1 cellular context compared by ENCODE assay signal in the genomic region with DNA sequence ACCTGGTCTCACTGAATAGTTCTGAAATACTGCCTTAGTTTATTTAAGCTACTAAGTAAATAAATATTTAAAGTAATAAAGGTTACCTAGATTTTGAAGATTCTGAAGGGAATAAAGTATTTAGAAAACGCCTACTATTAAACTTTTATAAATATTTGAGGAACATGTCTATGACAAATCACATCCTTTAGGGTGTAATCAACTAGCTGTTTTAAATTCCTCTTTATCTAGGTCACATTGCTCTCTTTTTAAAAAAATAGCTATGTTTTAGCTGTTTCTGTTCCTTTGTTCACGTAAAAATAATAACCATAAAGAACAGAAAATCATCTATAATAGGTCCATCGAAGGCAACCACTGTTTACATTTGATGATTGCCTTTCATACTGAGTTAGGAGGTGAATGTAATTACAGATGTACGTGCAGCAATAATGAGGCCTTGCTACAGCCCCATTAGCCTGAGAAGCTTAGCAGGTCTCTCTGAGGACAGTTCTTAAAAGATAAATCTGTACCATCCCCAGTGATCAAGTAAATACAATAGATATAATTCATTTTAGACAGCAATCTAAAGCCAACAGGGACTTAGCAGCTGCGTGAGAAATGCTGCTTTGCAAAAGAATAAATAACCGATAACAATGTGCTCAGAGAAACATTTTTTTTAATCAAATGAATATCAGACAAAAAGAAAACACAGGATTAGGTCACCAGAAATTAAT.
TF ChIP-seq lines count a peak whose summit lies in the region.

No MANE protein-coding gene starts in this region.

TF ChIP-seq in SK-N-SH, 30 proteins besides CTCF, POLR2A, EP300 and RAD21 (continued from another document):
- TF ChIP-seq FOSL2 (IDR thresholded peaks at IDR 0.05; ENCODE audit: borderline replicate concordance, low read depth), result peak; percentile 12; the same call in 1 of the 2 replicates
- no peak for TF ChIP-seq SIN3A (IDR thresholded peaks at IDR 0.05; ENCODE audit: borderline replicate concordance, low read depth, low read length)
- peak; percentile 50; the same call in 1 of the 2 replicates for TF ChIP-seq TEAD4 (IDR thresholded peaks at IDR 0.05; ENCODE audit: borderline replicate concordance, insufficient read depth)
- TF ChIP-seq RCOR1 (IDR thresholded peaks at IDR 0.05; ENCODE audit: low read length), result peak; percentile 69; the same call in 1 of the 2 replicates
- TF ChIP-seq MXI1 (IDR thresholded peaks at IDR 0.05; ENCODE audit: low read depth, low read length), result peak; percentile 37; the same call in 1 of the 2 replicates
- no peak for TF ChIP-seq TAF1 (IDR thresholded peaks at IDR 0.05; ENCODE audit: borderline replicate concordance, low read depth, low read length)
- TF ChIP-seq JUND (IDR thresholded peaks at IDR 0.05), result peak; percentile 2; the same call in 1 of the 2 replicates
- TF ChIP-seq CHD2 (IDR thresholded peaks at IDR 0.05; ENCODE audit: low read length, partially characterized antibody), result peak; percentile 68
- peak; percentile 25; the same call in 1 of the 2 replicates for TF ChIP-seq RFX5 (IDR thresholded peaks at IDR 0.05; ENCODE audit: low read length)
- no peak for TF ChIP-seq FOXM1 (IDR thresholded peaks at IDR 0.05; ENCODE audit: low read depth)
- peak; percentile 84 for TF ChIP-seq GATA2 (CRISPR knock-in tag; IDR thresholded peaks at IDR 0.05)
- no peak for TF ChIP-seq POLR2AphosphoS5 (IDR thresholded peaks at IDR 0.05; ENCODE audit: low read depth, low read length)
- TF ChIP-seq TCF12 (IDR thresholded peaks at IDR 0.05), result peak; percentile 49
